Comparison of ENCODE assay signal across 32 cellular contexts in the genomic region with DNA sequence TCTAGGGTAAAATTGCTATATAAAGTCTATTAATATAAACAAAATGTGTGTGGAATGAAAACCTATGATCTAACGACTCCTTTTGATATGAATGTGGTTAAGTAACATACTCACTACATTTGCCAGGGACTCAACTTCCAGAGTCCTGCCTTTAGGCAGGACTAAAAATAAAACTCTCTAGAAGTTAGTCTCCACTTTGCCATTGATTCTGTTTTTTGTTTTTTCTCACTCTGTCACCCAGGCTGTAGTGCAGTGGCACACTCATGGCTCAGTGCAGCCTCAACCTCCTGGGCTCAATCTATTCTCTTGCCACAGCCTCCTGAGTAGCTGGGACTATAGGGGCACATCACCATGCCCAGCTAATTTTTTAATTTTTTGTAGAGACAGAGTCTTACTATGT.
"Had no signal": no experiment of that assay in that cellular context is flagged by ENCODE, and none has a peak within 500 bp of the region (broad histone marks: within the 10 kb centered on the region; RNA-seq: fewer than 3 reads in every experiment).

No MANE protein-coding gene starts in this region.

- ATAC-seq: activated CD4-positive, alpha-beta T cell treated with anti-CD3 and anti-CD28 coated beads for 36 hours; activated CD8-positive, alpha-beta memory T cell treated with anti-CD3 and anti-CD28 coated beads, Interleukin-2, amount 10 ng/mL, durations not matched to agents 7 days and 5 days; activated CD8-positive, alpha-beta T cell treated with anti-CD3 and anti-CD28 coated beads, Interleukin-2, amount 10 ng/mL, durations not matched to agents 7 days and 5 days; activated naive CD8-positive, alpha-beta T cell treated with anti-CD3 and anti-CD28 coated beads, Interleukin-2, amount 50 U/mL, for 24 hours; body of pancreas; gastroesophageal sphincter; T-helper 17 cell had no signal

- H3K36me3 ChIP-seq: adrenal gland, colonic mucosa had no signal

- H3K36me3 Mint-ChIP-seq: activated CD4-positive, alpha-beta memory T cell treated with anti-CD3 and anti-CD28 coated beads for 36 hours had no signal

- H3K4me3 ChIP-seq: adrenal gland, body of pancreas, colonic mucosa, esophagus squamous epithelium, gastroesophageal sphincter had no signal

- H3K9me3 Mint-ChIP-seq: activated CD4-positive, alpha-beta memory T cell treated with anti-CD3 and anti-CD28 coated beads for 36 hours; activated CD4-positive, alpha-beta T cell treated with anti-CD3 and anti-CD28 coated beads, Interleukin-2, amount 10 ng/mL, durations not matched to agents 24 days and 14 days; activated naive CD4-positive, alpha-beta T cell treated with anti-CD3 and anti-CD28 coated beads for 36 hours; activated naive CD4-positive, alpha-beta T cell treated with anti-CD3 and anti-CD28 coated beads, Interleukin-2, amount 50 U/mL, for 24 hours; activated naive CD8-positive, alpha-beta T cell treated with anti-CD3 and anti-CD28 coated beads for 36 hours; activated naive CD8-positive, alpha-beta T cell treated with anti-CD3 and anti-CD28 coated beads, Interleukin-2, amount 50 U/mL, for 24 hours; activated T-helper 1 cell treated with anti-CD3 and anti-CD28 coated beads, Interleukin-12 subunit alpha, Interleukin-12 subunit beta, Interleukin-2, Interleukin-4 antibody, amounts not matched to agents 30 ng/mL and 10 ng/mL and 1 ng/mL, durations not matched to agents 14 hours and 24 hours and 36 hours; activated T-helper 2 cell treated with anti-CD3 and anti-CD28 coated beads, Interferon-gamma antibody, Interleukin-2, Interleukin-4, amounts not matched to agents 10 μg/mL and 5 μg/mL and 100 μg/mL, durations not matched to agents 14 hours and 24 hours and 36 hours; central memory CD8-positive, alpha-beta T cell; T-helper 2 cell treated with Interferon-gamma antibody and Interleukin-4, amounts not matched to agents 5 μg/mL and 100 μg/mL, for 36 hours had no signal

- DNase-seq: activated CD4-positive, alpha-beta memory T cell treated with anti-CD3 and anti-CD28 coated beads for 36 hours; activated CD4-positive, alpha-beta T cell treated with anti-CD3 and anti-CD28 coated beads for 36 hours; activated CD4-positive, alpha-beta T cell treated with anti-CD3 and anti-CD28 coated beads, Interleukin-2, amount 10 ng/mL, durations not matched to agents 24 days and 14 days; activated CD4-positive, CD25-positive, alpha-beta regulatory T cell; activated CD4-positive, CD25-positive, alpha-beta regulatory T cell treated with anti-CD3 and anti-CD28 coated beads, Interleukin-2, amount 50 U/mL, for 72 hours; activated CD8-positive, alpha-beta memory T cell treated with anti-CD3 and anti-CD28 coated beads, Interleukin-2, amount 10 ng/mL, durations not matched to agents 7 days and 5 days; activated CD8-positive, alpha-beta memory T cell treated with anti-CD3 and anti-CD28 coated beads, Interleukin-2, amount 50 U/mL, for 4 hours; activated CD8-positive, alpha-beta T cell treated with anti-CD3 and anti-CD28 coated beads, Interleukin-2, amount 10 ng/mL, durations not matched to agents 7 days and 5 days; activated effector memory CD4-positive, alpha-beta T cell treated with anti-CD3 and anti-CD28 coated beads, Interleukin-2, amount 50 U/mL, for 16 hours; activated naive CD4-positive, alpha-beta T cell treated with anti-CD3 and anti-CD28 coated beads for 36 hours; activated naive CD8-positive, alpha-beta T cell treated with anti-CD3 and anti-CD28 coated beads for 36 hours; activated naive CD8-positive, alpha-beta T cell treated with anti-CD3 and anti-CD28 coated beads, Interleukin-2, amount 50 U/mL, for 24 hours; activated T-cell treated with anti-CD3 and anti-CD28 coated beads, Interleukin-2, amount 50 U/mL, for 1 hour; activated T-cell treated with anti-CD3 and anti-CD28 coated beads, Interleukin-2, amount 50 U/mL, for 48 hours; adrenal gland; amygdala; aorta; body of pancreas; colonic mucosa; effector CD8-positive, alpha-beta T cell; esophagus squamous epithelium; foreskin melanocyte; T-helper 1 cell; T-helper 17 cell; T1000 had no signal

- H3K27me3 Mint-ChIP-seq: activated CD4-positive, alpha-beta memory T cell treated with anti-CD3 and anti-CD28 coated beads for 36 hours; activated CD4-positive, alpha-beta T cell treated with anti-CD3 and anti-CD28 coated beads for 36 hours; activated CD4-positive, alpha-beta T cell treated with anti-CD3 and anti-CD28 coated beads, Interleukin-2, amount 10 ng/mL, durations not matched to agents 24 days and 14 days; activated CD8-positive, alpha-beta memory T cell treated with anti-CD3 and anti-CD28 coated beads, Interleukin-2, amount 10 ng/mL, durations not matched to agents 7 days and 5 days; activated naive CD4-positive, alpha-beta T cell treated with anti-CD3 and anti-CD28 coated beads, Interleukin-2, amount 50 U/mL, for 24 hours; activated naive CD8-positive, alpha-beta T cell treated with anti-CD3 and anti-CD28 coated beads for 36 hours; activated naive CD8-positive, alpha-beta T cell treated with anti-CD3 and anti-CD28 coated beads, Interleukin-2, amount 50 U/mL, for 24 hours; central memory CD8-positive, alpha-beta T cell; T-helper 17 cell had no signal

- H3K4me3 Mint-ChIP-seq: activated CD4-positive, alpha-beta memory T cell treated with anti-CD3 and anti-CD28 coated beads for 36 hours; activated CD4-positive, alpha-beta T cell treated with anti-CD3 and anti-CD28 coated beads for 36 hours; activated CD4-positive, alpha-beta T cell treated with anti-CD3 and anti-CD28 coated beads, Interleukin-2, amount 10 ng/mL, durations not matched to agents 24 days and 14 days; activated CD8-positive, alpha-beta memory T cell treated with anti-CD3 and anti-CD28 coated beads, Interleukin-2, amount 10 ng/mL, durations not matched to agents 7 days and 5 days; activated CD8-positive, alpha-beta T cell treated with anti-CD3 and anti-CD28 coated beads, Interleukin-2, amount 10 ng/mL, durations not matched to agents 7 days and 5 days; activated naive CD4-positive, alpha-beta T cell treated with anti-CD3 and anti-CD28 coated beads for 36 hours; activated naive CD4-positive, alpha-beta T cell treated with anti-CD3 and anti-CD28 coated beads, Interleukin-2, amount 50 U/mL, for 24 hours; activated naive CD8-positive, alpha-beta T cell treated with anti-CD3 and anti-CD28 coated beads for 36 hours; activated naive CD8-positive, alpha-beta T cell treated with anti-CD3 and anti-CD28 coated beads, Interleukin-2, amount 50 U/mL, for 24 hours; activated T-helper 1 cell treated with anti-CD3 and anti-CD28 coated beads, Interleukin-12 subunit alpha, Interleukin-12 subunit beta, Interleukin-2, Interleukin-4 antibody, amounts not matched to agents 30 ng/mL and 10 ng/mL and 1 ng/mL, durations not matched to agents 14 hours and 24 hours and 36 hours; central memory CD8-positive, alpha-beta T cell; T-helper 17 cell; T-helper 2 cell treated with Interferon-gamma antibody and Interleukin-4, amounts not matched to agents 5 μg/mL and 100 μg/mL, for 36 hours had no signal

- H3K4me1 ChIP-seq: adrenal gland, body of pancreas, colonic mucosa, esophagus squamous epithelium, gastroesophageal sphincter had no signal

- H3K9me3 ChIP-seq: adrenal gland, body of pancreas, colonic mucosa, esophagus squamous epithelium, gastroesophageal sphincter had no signal

- H3K27me3 ChIP-seq: adrenal gland, body of pancreas, colonic mucosa, esophagus squamous epithelium, gastroesophageal sphincter had no signal

- H3K27ac ChIP-seq: adrenal gland, body of pancreas, colonic mucosa, epithelial cell of prostate, esophagus squamous epithelium, gastroesophageal sphincter had no signal

- H3K4me1 Mint-ChIP-seq: activated CD4-positive, alpha-beta T cell treated with anti-CD3 and anti-CD28 coated beads for 36 hours; activated CD4-positive, alpha-beta T cell treated with anti-CD3 and anti-CD28 coated beads, Interleukin-2, amount 10 ng/mL, durations not matched to agents 24 days and 14 days; activated naive CD4-positive, alpha-beta T cell treated with anti-CD3 and anti-CD28 coated beads, Interleukin-2, amount 50 U/mL, for 24 hours; activated naive CD8-positive, alpha-beta T cell treated with anti-CD3 and anti-CD28 coated beads for 36 hours; activated naive CD8-positive, alpha-beta T cell treated with anti-CD3 and anti-CD28 coated beads, Interleukin-2, amount 50 U/mL, for 24 hours; central memory CD8-positive, alpha-beta T cell; T-helper 17 cell had no signal

- H3K27ac Mint-ChIP-seq: activated CD4-positive, alpha-beta memory T cell treated with anti-CD3 and anti-CD28 coated beads for 36 hours; activated CD4-positive, alpha-beta T cell treated with anti-CD3 and anti-CD28 coated beads for 36 hours; activated CD4-positive, alpha-beta T cell treated with anti-CD3 and anti-CD28 coated beads, Interleukin-2, amount 10 ng/mL, durations not matched to agents 24 days and 14 days; activated CD8-positive, alpha-beta memory T cell treated with anti-CD3 and anti-CD28 coated beads, Interleukin-2, amount 10 ng/mL, durations not matched to agents 7 days and 5 days; activated CD8-positive, alpha-beta T cell treated with anti-CD3 and anti-CD28 coated beads, Interleukin-2, amount 10 ng/mL, durations not matched to agents 7 days and 5 days; activated naive CD4-positive, alpha-beta T cell treated with anti-CD3 and anti-CD28 coated beads for 36 hours; activated naive CD4-positive, alpha-beta T cell treated with anti-CD3 and anti-CD28 coated beads, Interleukin-2, amount 50 U/mL, for 24 hours; activated naive CD8-positive, alpha-beta T cell treated with anti-CD3 and anti-CD28 coated beads for 36 hours; activated naive CD8-positive, alpha-beta T cell treated with anti-CD3 and anti-CD28 coated beads, Interleukin-2, amount 50 U/mL, for 24 hours; activated T-helper 1 cell treated with anti-CD3 and anti-CD28 coated beads, Interleukin-12 subunit alpha, Interleukin-12 subunit beta, Interleukin-2, Interleukin-4 antibody, amounts not matched to agents 30 ng/mL and 10 ng/mL and 1 ng/mL, durations not matched to agents 14 hours and 24 hours and 36 hours; activated T-helper 2 cell treated with anti-CD3 and anti-CD28 coated beads, Interferon-gamma antibody, Interleukin-2, Interleukin-4, amounts not matched to agents 10 μg/mL and 5 μg/mL and 100 μg/mL, durations not matched to agents 14 hours and 24 hours and 36 hours; T-helper 17 cell; T-helper 2 cell treated with Interferon-gamma antibody and Interleukin-4, amounts not matched to agents 5 μg/mL and 100 μg/mL, for 36 hours had no signal
